In the genomic region with DNA sequence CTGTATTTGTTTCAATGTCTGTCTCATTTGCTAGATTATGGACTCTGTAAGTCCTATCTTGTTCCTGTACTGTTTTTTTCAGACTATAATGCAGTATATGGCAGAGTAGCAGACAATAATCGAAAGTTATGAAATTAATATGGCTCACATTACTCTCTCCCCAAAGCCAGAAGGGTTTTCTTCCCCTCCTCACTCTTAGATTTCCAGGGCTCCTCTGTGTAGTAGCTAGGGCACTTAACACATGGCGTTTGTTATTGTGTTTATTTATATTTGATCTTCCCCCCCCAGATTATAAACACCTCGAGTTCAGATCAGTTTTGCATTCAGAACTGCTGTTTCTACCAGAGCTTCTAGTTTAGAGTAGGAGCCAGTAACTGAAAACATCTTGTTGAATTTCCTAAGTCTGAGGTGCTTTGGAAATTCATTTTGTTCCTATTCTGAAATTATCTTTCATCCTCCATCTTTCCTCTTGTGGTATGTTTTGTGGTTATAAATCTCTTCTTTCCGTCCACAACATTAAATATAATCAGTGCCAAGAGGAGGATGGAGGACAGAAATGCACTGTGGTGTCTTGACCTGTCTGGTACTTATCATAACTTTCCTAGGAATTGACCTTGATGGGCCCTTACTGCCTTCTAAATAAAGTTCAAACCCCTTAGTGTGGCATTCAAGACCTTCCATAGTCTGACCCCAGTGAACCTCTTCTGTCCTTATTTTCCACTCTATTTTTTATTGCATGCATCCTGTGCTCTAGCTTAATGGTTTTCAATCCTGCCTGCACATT, we compare ENCODE assay signal across 21 cellular contexts. TPM values are rescaled to one million over a fixed set of nuclear protein-coding genes. Genes with fewer than 3 reads are reported as not detected.
DNase-seq lines count a peak whose midpoint lies in the region; ATAC-seq and TF ChIP-seq lines count a peak whose summit lies in the region.
"Had no signal": no experiment of that assay in that cellular context is flagged by ENCODE, and none has a peak within 500 bp of the region (broad histone marks: within the 10 kb centered on the region; RNA-seq: fewer than 3 reads in every experiment).

No MANE protein-coding gene starts in this region.

- H3K9ac ChIP-seq in BLaER1 treated with 17β-estradiol and CSF1 and Interleukin-3, amounts not matched to agents 10 nM and 100 nM = no peak overlapping the region

- H3K9me3 ChIP-seq in BLaER1 treated with 17β-estradiol and CSF1 and Interleukin-3, amounts not matched to agents 10 nM and 100 nM (replicated peaks in 1 of 11) = peaks cover 22 to 74% (median 61%) of the 10 kb centered on the region in 11 experiments
- H3K9me3 ChIP-seq in MG63 = no peaks in the 10 kb centered on the region
- H3K9me3 ChIP-seq: A549, BE2C had no signal

- no peak overlapping the region for H3K4me3 Mint-ChIP-seq in mesothelial cell of epicardium
- no peak overlapping the region for H3K4me3 Mint-ChIP-seq in natural killer cell
- H3K4me3 Mint-ChIP-seq: CD8-positive, alpha-beta memory T cell had no signal

- H4K20me1 ChIP-seq in BLaER1 treated with 17β-estradiol and CSF1 and Interleukin-3, amounts not matched to agents 10 nM and 100 nM = peaks cover 5 to 60% (median 33%) of the 10 kb centered on the region in 11 experiments; a peak in 20 of 22 replicates

- peaks cover 32 to 95% (median 87%) of the 10 kb centered on the region in 11 experiments for H3K36me3 ChIP-seq in BLaER1 treated with 17β-estradiol and CSF1 and Interleukin-3, amounts not matched to agents 10 nM and 100 nM
- no peaks in the 10 kb centered on the region for H3K36me3 ChIP-seq in MG63

- peaks cover 3% of the 10 kb centered on the region for H3K4me1 Mint-ChIP-seq in mesothelial cell of epicardium
- H3K4me1 Mint-ChIP-seq in natural killer cell = peaks cover 58 to 67% of the 10 kb centered on the region in 2 donors

- peak; percentile 44 for DNase-seq in GF-D8 (lab: John Stamatoyannopoulos, UW)
- DNase-seq in mesothelial cell of epicardium (ENCODE audit: low spot score in 2 of 2, unreplicated experiment in 2 of 2) = no peak
- DNase-seq in MG63 = no peak
- DNase-seq in central memory CD4-positive, alpha-beta T cell = no peak
- no peak for DNase-seq in natural killer cell
- DNase-seq: BE2C; Calu3; CD8-positive, alpha-beta memory T cell; GOT3; HCEC 1CT; Karpas-422; NCI-H1417; NCI-H1694 treated with DMSO at 0.1 percent for 48 hours; NCI-H2081 treated with DMSO at 0.1 percent for 48 hours; NCI-H2171 treated with DMSO at 0.1 percent for 48 hours; NCI-H526 had no signal

- no peaks in the 10 kb centered on the region for H3K27me3 Mint-ChIP-seq in mesothelial cell of epicardium (ENCODE audit: low read depth)
- H3K27me3 Mint-ChIP-seq in natural killer cell (ENCODE audit: low read depth in 2 of 2) = no peaks in the 10 kb centered on the region
- H3K27me3 Mint-ChIP-seq: CD8-positive, alpha-beta memory T cell had no signal

- no peak overlapping the region for H3K4me3 ChIP-seq in BLaER1 treated with 17β-estradiol and CSF1 and Interleukin-3, amounts not matched to agents 10 nM and 100 nM
- no peak overlapping the region for H3K4me3 ChIP-seq in MG63
- H3K4me3 ChIP-seq: A549, SJSA1 had no signal

- H3K27me3 ChIP-seq in BLaER1 treated with 17β-estradiol and CSF1 and Interleukin-3, amounts not matched to agents 10 nM and 100 nM = no peaks in the 10 kb centered on the region; a peak in 1 of 22 replicates
- no peaks in the 10 kb centered on the region for H3K27me3 ChIP-seq in MG63
- H3K27me3 ChIP-seq: BE2C, SJSA1 had no signal

- H3K27ac Mint-ChIP-seq in mesothelial cell of epicardium (peak overlapping the region; percentile 27), natural killer cell (peak overlapping the region in 1 of 2 donors; percentile 39)

- H3K9me3 Mint-ChIP-seq in mesothelial cell of epicardium (peaks cover 19% of the 10 kb centered on the region), natural killer cell (no peaks in the 10 kb centered on the region)

- peak overlapping the region; percentile 23 to 68 (median 59) for H3K4me2 ChIP-seq in BLaER1 treated with 17β-estradiol and CSF1 and Interleukin-3, amounts not matched to agents 10 nM and 100 nM
- H3K4me2 ChIP-seq: A549 had no signal

- H3K4me1 ChIP-seq in BLaER1 treated with 17β-estradiol and CSF1 and Interleukin-3, amounts not matched to agents 10 nM and 100 nM = peaks cover 45 to 67% (median 59%) of the 10 kb centered on the region in 10 experiments
- H3K4me1 ChIP-seq: A549 had no signal

- TF ChIP-seq CTCF in mesothelial cell of epicardium (IDR thresholded peaks at IDR 0.05; ENCODE audit: unreplicated experiment) (no peak), natural killer cell (IDR thresholded peaks at IDR 0.05) (no peak)

- ATAC-seq in SK-N-SH treated with all-trans-retinoic acid at 6 μM for 48 hours (peak; percentile 78), natural killer cell (no peak)
- ATAC-seq: A549, Right ventricle myocardium inferior had no signal

- intact Hi-C loops in natural killer cell (cut with micrococcal nuclease) = no loop called here

- H3K36me3 Mint-ChIP-seq in mesothelial cell of epicardium = peaks cover 39% of the 10 kb centered on the region
- no peaks in the 10 kb centered on the region for H3K36me3 Mint-ChIP-seq in natural killer cell

- H3K27ac ChIP-seq in BLaER1 treated with 17β-estradiol and CSF1 and Interleukin-3, amounts not matched to agents 10 nM and 100 nM = peak overlapping the region in 1 of 11 experiments; percentile 26; a peak in 2 of 22 replicates
- H3K27ac ChIP-seq: A549, SJSA1 had no signal

TF ChIP-seq in SK-N-SH treated with all-trans-retinoic acid at 6 μM for 48 hours, 23 proteins besides CTCF, POLR2A, EP300 and RAD21 (continues in another document):
- TF ChIP-seq ZC3H10 (CRISPR knock-in tag; IDR thresholded peaks at IDR 0.05) = no peak
- TF ChIP-seq ZNF565 (CRISPR knock-in tag; conservative IDR thresholded peaks at IDR 0.05; ENCODE audit: low read depth) = no peak
- no peak for TF ChIP-seq RARB (CRISPR knock-in tag; IDR thresholded peaks at IDR 0.05)
- no peak for TF ChIP-seq TCF4 (CRISPR knock-in tag; IDR thresholded peaks at IDR 0.05; ENCODE audit: borderline replicate concordance)
- no peak for TF ChIP-seq BACH2 (CRISPR knock-in tag; IDR thresholded peaks at IDR 0.05; ENCODE audit: borderline replicate concordance)
- no peak for TF ChIP-seq TSHZ2 (CRISPR knock-in tag; IDR thresholded peaks at IDR 0.05)
- no peak for TF ChIP-seq TOX (CRISPR knock-in tag; IDR thresholded peaks at IDR 0.05; ENCODE audit: borderline replicate concordance)
- no peak for TF ChIP-seq ZFP30 (CRISPR knock-in tag; IDR thresholded peaks at IDR 0.05)
- TF ChIP-seq ZNF70 (CRISPR knock-in tag; IDR thresholded peaks at IDR 0.05) = no peak
- TF ChIP-seq ARNTL (CRISPR knock-in tag; IDR thresholded peaks at IDR 0.05; ENCODE audit: borderline replicate concordance, low read depth) = no peak
- TF ChIP-seq PPARA (CRISPR knock-in tag; IDR thresholded peaks at IDR 0.05; ENCODE audit: borderline replicate concordance) = no peak
- no peak for TF ChIP-seq ZNF8 (CRISPR knock-in tag; IDR thresholded peaks at IDR 0.05)
- no peak for TF ChIP-seq GLIS3 (CRISPR knock-in tag; IDR thresholded peaks at IDR 0.05)
- no peak for TF ChIP-seq SNAI2 (CRISPR knock-in tag; IDR thresholded peaks at IDR 0.05)
- TF ChIP-seq CSDC2 (CRISPR knock-in tag; IDR thresholded peaks at IDR 0.05) = no peak
- TF ChIP-seq ISL1 (CRISPR knock-in tag; IDR thresholded peaks at IDR 0.05) = no peak
- TF ChIP-seq, protein P1, sequence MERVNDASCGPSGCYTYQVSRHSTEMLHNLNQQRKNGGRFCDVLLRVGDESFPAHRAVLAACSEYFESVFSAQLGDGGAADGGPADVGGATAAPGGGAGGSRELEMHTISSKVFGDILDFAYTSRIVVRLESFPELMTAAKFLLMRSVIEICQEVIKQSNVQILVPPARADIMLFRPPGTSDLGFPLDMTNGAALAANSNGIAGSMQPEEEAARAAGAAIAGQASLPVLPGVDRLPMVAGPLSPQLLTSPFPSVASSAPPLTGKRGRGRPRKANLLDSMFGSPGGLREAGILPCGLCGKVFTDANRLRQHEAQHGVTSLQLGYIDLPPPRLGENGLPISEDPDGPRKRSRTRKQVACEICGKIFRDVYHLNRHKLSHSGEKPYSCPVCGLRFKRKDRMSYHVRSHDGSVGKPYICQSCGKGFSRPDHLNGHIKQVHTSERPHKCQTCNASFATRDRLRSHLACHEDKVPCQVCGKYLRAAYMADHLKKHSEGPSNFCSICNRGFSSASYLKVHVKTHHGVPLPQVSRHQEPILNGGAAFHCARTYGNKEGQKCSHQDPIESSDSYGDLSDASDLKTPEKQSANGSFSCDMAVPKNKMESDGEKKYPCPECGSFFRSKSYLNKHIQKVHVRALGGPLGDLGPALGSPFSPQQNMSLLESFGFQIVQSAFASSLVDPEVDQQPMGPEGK (CRISPR knock-in tag; IDR thresholded peaks at IDR 0.05; ENCODE audit: borderline replicate concordance) = no peak
- TF ChIP-seq ESRRG (CRISPR knock-in tag; IDR thresholded peaks at IDR 0.05) = no peak

RNA-seq across cellular contexts. Expression of gene TLE4, which starts 27.0 kb away (rescaled TPM):
- total RNA-seq in mesothelial cell of epicardium (55.8 to 63.6 TPM (median 56.6 TPM) in 3 replicates), natural killer cell (100 to 1,000 TPM; 214 to 240 (median 220) TPM)
- total RNA-seq in MG63 (2014; rRNA removed; shearing (Covaris generic); ENCODE audit: low replicate concordance) = 9.6 and 11.4 TPM in 2 replicates
